ENCODE assay signal across 13 cellular contexts in genomic region chr21:17709266-17709611, GRCh38.
DNase-seq lines count a peak whose midpoint lies in the region; ATAC-seq and TF ChIP-seq lines count a peak whose summit lies in the region.
"Had no signal": no experiment of that assay in that cellular context is flagged by ENCODE, and none has a peak within 500 bp of the region (broad histone marks: within the 10 kb centered on the region; RNA-seq: fewer than 3 reads in every experiment).

No MANE protein-coding gene starts in this region.

- no peak overlapping the region for H3K4me3 Mint-ChIP-seq in CD14-positive monocyte
- H3K4me3 Mint-ChIP-seq: T-helper 2 cell treated with Interferon-gamma antibody and Interleukin-4, amounts not matched to agents 5 μg/mL and 100 μg/mL, for 36 hours had no signal

- H3K4me1 Mint-ChIP-seq in CD14-positive monocyte: peaks cover 10% of the 10 kb centered on the region

- no peaks in the 10 kb centered on the region for H3K36me3 ChIP-seq in transverse colon
- H3K36me3 ChIP-seq: lower lobe of right lung had no signal

- H3K27me3 ChIP-seq in transverse colon: no peaks in the 10 kb centered on the region

- ATAC-seq in activated naive CD4-positive, alpha-beta T cell treated with anti-CD3 and anti-CD28 coated beads, Interleukin-2, amount 50 U/mL, for 72 hours: peak; percentile 98 to 99
- ATAC-seq in HG02642 (IDR thresholded peaks at IDR 0.05; ENCODE audit: poor library complexity, unreplicated experiment) (peak; percentile 99), HG03520 (IDR thresholded peaks at IDR 0.05; ENCODE audit: unreplicated experiment) (peak; percentile 98)
- ATAC-seq: lower lobe of right lung had no signal

- H3K27ac Mint-ChIP-seq in activated naive CD4-positive, alpha-beta T cell treated with anti-CD3 and anti-CD28 coated beads, Interleukin-2, amount 50 U/mL, for 72 hours: peak overlapping the region in 1 of 2 donors; percentile 77
- H3K27ac Mint-ChIP-seq in CD14-positive monocyte: no peak overlapping the region
- H3K27ac Mint-ChIP-seq: T-helper 2 cell treated with Interferon-gamma antibody and Interleukin-4, amounts not matched to agents 5 μg/mL and 100 μg/mL, for 36 hours had no signal

- H3K9me3 ChIP-seq in transverse colon: peaks cover 0 to 3% of the 10 kb centered on the region in 2 donors
- H3K9me3 ChIP-seq: lower lobe of right lung had no signal

- DNase-seq in activated naive CD4-positive, alpha-beta T cell treated with anti-CD3 and anti-CD28 coated beads, Interleukin-2, amount 50 U/mL, for 72 hours (ENCODE audit: low spot score in 2 of 2): no peak
- no peak for DNase-seq in activated naive CD4-positive, alpha-beta T cell treated with Interleukin-2 at 50 U/mL for 16 hours
- DNase-seq in CD14-positive monocyte (ENCODE audit: low spot score): no peak
- DNase-seq in stimulated activated naive CD4-positive, alpha-beta T cell (lab: John Stamatoyannopoulos, UW): no peak
- DNase-seq in transverse colon: no peak
- no peak for DNase-seq in DMS153 (lab: John Stamatoyannopoulos, UW)
- DNase-seq: AML-193, IMR-90, lower lobe of right lung, NCI-H510A treated with DMSO at 0.1 percent for 48 hours had no signal

- no peak for TF ChIP-seq CTCF in CD14-positive monocyte (IDR thresholded peaks at IDR 0.05)
- TF ChIP-seq CTCF in transverse colon (IDR thresholded peaks at IDR 0.05): no peak

- TF ChIP-seq EP300 in transverse colon (IDR thresholded peaks at IDR 0.05; ENCODE audit: low read depth): no peak

- intact Hi-C loops in CD14-positive monocyte (cut with micrococcal nuclease): no loop called here
- intact Hi-C loops in transverse colon (cut with DNase I; ENCODE audit: low total_unique reads): no loop called here

- H3K36me3 Mint-ChIP-seq in activated naive CD4-positive, alpha-beta T cell treated with anti-CD3 and anti-CD28 coated beads, Interleukin-2, amount 50 U/mL, for 72 hours: peaks cover 20 to 31% of the 10 kb centered on the region in 2 donors
- H3K36me3 Mint-ChIP-seq in CD14-positive monocyte: no peaks in the 10 kb centered on the region

- H3K27ac ChIP-seq in transverse colon: no peak overlapping the region
- H3K27ac ChIP-seq: lower lobe of right lung had no signal

- H3K4me1 ChIP-seq in transverse colon: no peaks in the 10 kb centered on the region
- H3K4me1 ChIP-seq: lower lobe of right lung had no signal

- no peak overlapping the region for H3K4me3 ChIP-seq in transverse colon
- H3K4me3 ChIP-seq: lower lobe of right lung had no signal

- H3K27me3 Mint-ChIP-seq in CD14-positive monocyte (ENCODE audit: low read depth in 3 of 3): peaks cover 0 to under 1% (median 0%) of the 10 kb centered on the region in 3 donors

- no peak for TF ChIP-seq POLR2A in transverse colon (IDR thresholded peaks at IDR 0.05)

- H3K9me3 Mint-ChIP-seq in activated naive CD4-positive, alpha-beta T cell treated with anti-CD3 and anti-CD28 coated beads, Interleukin-2, amount 50 U/mL, for 72 hours: peaks cover 10 to 20% of the 10 kb centered on the region in 2 donors
- peaks cover 7 to 28% (median 15%) of the 10 kb centered on the region in 7 donors for H3K9me3 Mint-ChIP-seq in CD14-positive monocyte

- in situ Hi-C loops in transverse colon (cut with MboI; ENCODE audit: low pct_ligation_motif_present in 1 of 4, low pct_unique_long_range_greater_than_20kb in 1 of 4, low sequenced_read_pairs in 3 of 4): no loop called here
